1 cellular context compared by ENCODE assay signal in genomic region chr2:201696151-201696659, GRCh38.
A peak's percentile ranks its signal among the peaks of the same experiment; 100 is the strongest.
TF ChIP-seq lines count a peak whose summit lies in the region.

No MANE protein-coding gene starts in this region.

TF ChIP-seq in IMR-90, 13 proteins besides CTCF, POLR2A, EP300 and RAD21:
- no peak for TF ChIP-seq ELK1 (IDR thresholded peaks at IDR 0.05; ENCODE audit: borderline replicate concordance, low read depth, low read length)
- no peak for TF ChIP-seq USF2 (IDR thresholded peaks at IDR 0.05; ENCODE audit: low read depth, low read length)
- TF ChIP-seq CHD1 (IDR thresholded peaks at IDR 0.05; ENCODE audit: low read depth, low read length) = no peak
- TF ChIP-seq RCOR1 (IDR thresholded peaks at IDR 0.05; ENCODE audit: insufficient replicate concordance, low read length) = peak; percentile 78
- peak; percentile 79 for TF ChIP-seq FOS (IDR thresholded peaks at IDR 0.05; ENCODE audit: low read depth, low read length)
- TF ChIP-seq CEBPB (IDR thresholded peaks at IDR 0.05; ENCODE audit: low read depth, low read length) = no peak
- TF ChIP-seq MAZ (IDR thresholded peaks at IDR 0.05; ENCODE audit: borderline replicate concordance, low read depth, low read length) = peak; percentile 13; the same call in 1 of the 2 replicates
